2 cellular contexts compared by ENCODE assay signal in the genomic region with DNA sequence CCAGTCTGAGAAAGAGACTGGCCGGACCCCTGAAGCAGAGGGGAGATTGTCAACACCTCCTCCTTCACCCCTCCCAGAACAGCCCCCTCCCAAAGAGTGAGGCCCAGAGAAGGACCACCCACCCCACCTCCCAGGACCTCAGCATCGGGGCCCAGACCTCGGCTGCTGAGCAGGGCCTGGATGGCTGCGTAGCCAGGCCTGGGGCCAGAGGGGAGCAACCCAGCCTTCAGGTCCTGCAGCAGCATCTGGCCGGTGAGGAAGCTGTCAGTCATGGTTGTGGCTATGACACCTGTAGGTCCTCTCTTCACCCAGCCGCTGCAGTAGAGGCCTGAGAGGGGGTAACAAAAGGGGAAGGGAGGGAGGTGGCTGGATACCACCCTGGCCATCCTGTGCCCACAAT.
TF ChIP-seq lines count a peak whose summit lies in the region.

No MANE protein-coding gene starts in this region.

TF ChIP-seq in HEK293, 187 proteins besides CTCF, POLR2A, EP300 and RAD21:
- TF ChIP-seq ZNF830 (tag by site-specific recombination; IDR thresholded peaks at IDR 0.05; ENCODE audit: low read depth) (no peak), ZFP37 (tag by site-specific recombination; IDR thresholded peaks at IDR 0.05) (no peak), EGR2 (tag by site-specific recombination; IDR thresholded peaks at IDR 0.05; ENCODE audit: low read depth) (peak; percentile 7; the same call in 1 of the 2 replicates), SCRT1 (tag by site-specific recombination; IDR thresholded peaks at IDR 0.05; ENCODE audit: borderline replicate concordance) (0 out of 2 replicates have a peak, but pooled peaks have one; percentile 12), ZNF747 (tag by site-specific recombination; IDR thresholded peaks at IDR 0.05) (no peak), ZNF776 (tag by site-specific recombination; IDR thresholded peaks at IDR 0.05; ENCODE audit: borderline replicate concordance) (no peak), ZNF239 (tag by site-specific recombination; IDR thresholded peaks at IDR 0.05) (no peak), ZFP69B (tag by site-specific recombination; IDR thresholded peaks at IDR 0.05) (no peak), SCRT2 (tag by site-specific recombination; IDR thresholded peaks at IDR 0.05) (peak; percentile 59), GLIS2 (tag by site-specific recombination; IDR thresholded peaks at IDR 0.05) (0 out of 2 replicates have a peak, but pooled peaks have one; percentile 23)
- TF ChIP-seq, protein P1, sequence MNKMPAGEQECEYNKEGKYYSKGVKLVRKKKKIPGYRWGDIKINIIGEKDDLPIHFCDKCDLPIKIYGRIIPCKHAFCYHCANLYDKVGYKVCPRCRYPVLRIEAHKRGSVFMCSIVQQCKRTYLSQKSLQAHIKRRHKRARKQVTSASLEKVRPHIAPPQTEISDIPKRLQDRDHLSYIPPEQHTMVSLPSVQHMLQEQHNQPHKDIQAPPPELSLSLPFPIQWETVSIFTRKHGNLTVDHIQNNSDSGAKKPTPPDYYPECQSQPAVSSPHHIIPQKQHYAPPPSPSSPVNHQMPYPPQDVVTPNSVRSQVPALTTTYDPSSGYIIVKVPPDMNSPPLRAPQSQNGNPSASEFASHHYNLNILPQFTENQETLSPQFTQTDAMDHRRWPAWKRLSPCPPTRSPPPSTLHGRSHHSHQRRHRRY (tag by site-specific recombination; IDR thresholded peaks at IDR 0.05), result no peak

TF ChIP-seq in K562, 482 proteins besides CTCF, POLR2A, EP300 and RAD21:
- TF ChIP-seq, protein P2, sequence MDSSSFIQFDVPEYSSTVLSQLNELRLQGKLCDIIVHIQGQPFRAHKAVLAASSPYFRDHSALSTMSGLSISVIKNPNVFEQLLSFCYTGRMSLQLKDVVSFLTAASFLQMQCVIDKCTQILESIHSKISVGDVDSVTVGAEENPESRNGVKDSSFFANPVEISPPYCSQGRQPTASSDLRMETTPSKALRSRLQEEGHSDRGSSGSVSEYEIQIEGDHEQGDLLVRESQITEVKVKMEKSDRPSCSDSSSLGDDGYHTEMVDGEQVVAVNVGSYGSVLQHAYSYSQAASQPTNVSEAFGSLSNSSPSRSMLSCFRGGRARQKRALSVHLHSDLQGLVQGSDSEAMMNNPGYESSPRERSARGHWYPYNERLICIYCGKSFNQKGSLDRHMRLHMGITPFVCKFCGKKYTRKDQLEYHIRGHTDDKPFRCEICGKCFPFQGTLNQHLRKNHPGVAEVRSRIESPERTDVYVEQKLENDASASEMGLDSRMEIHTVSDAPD (CRISPR knock-in tag; IDR thresholded peaks at IDR 0.05), result no peak
- TF ChIP-seq TAF1 (IDR thresholded peaks at IDR 0.05; ENCODE audit: control insufficient read depth, extremely low read depth, insufficient read depth, low read length, severe bottlenecking) (no peak), IRF2 (CRISPR knock-in tag; IDR thresholded peaks at IDR 0.05) (no peak), SMAD1 (IDR thresholded peaks at IDR 0.05; ENCODE audit: low read depth, low read length, partially characterized antibody) (no peak), FUS (optimal IDR thresholded peaks at IDR 0.05; ENCODE audit: low read depth, low read length) (no peak), RFX5 (IDR thresholded peaks at IDR 0.05; ENCODE audit: low read depth, low read length) (no peak), ZKSCAN3 (CRISPR knock-in tag; IDR thresholded peaks at IDR 0.05) (no peak), POLR2G (IDR thresholded peaks at IDR 0.05; ENCODE audit: low read depth, low read length) (peak; percentile 48), RFX1 (IDR thresholded peaks at IDR 0.05) (no peak), RBFOX2 (IDR thresholded peaks at IDR 0.05; ENCODE audit: low read depth, low read length) (0 out of 2 replicates have a peak, but pooled peaks have one; percentile 29)
- TF ChIP-seq, protein P3, sequence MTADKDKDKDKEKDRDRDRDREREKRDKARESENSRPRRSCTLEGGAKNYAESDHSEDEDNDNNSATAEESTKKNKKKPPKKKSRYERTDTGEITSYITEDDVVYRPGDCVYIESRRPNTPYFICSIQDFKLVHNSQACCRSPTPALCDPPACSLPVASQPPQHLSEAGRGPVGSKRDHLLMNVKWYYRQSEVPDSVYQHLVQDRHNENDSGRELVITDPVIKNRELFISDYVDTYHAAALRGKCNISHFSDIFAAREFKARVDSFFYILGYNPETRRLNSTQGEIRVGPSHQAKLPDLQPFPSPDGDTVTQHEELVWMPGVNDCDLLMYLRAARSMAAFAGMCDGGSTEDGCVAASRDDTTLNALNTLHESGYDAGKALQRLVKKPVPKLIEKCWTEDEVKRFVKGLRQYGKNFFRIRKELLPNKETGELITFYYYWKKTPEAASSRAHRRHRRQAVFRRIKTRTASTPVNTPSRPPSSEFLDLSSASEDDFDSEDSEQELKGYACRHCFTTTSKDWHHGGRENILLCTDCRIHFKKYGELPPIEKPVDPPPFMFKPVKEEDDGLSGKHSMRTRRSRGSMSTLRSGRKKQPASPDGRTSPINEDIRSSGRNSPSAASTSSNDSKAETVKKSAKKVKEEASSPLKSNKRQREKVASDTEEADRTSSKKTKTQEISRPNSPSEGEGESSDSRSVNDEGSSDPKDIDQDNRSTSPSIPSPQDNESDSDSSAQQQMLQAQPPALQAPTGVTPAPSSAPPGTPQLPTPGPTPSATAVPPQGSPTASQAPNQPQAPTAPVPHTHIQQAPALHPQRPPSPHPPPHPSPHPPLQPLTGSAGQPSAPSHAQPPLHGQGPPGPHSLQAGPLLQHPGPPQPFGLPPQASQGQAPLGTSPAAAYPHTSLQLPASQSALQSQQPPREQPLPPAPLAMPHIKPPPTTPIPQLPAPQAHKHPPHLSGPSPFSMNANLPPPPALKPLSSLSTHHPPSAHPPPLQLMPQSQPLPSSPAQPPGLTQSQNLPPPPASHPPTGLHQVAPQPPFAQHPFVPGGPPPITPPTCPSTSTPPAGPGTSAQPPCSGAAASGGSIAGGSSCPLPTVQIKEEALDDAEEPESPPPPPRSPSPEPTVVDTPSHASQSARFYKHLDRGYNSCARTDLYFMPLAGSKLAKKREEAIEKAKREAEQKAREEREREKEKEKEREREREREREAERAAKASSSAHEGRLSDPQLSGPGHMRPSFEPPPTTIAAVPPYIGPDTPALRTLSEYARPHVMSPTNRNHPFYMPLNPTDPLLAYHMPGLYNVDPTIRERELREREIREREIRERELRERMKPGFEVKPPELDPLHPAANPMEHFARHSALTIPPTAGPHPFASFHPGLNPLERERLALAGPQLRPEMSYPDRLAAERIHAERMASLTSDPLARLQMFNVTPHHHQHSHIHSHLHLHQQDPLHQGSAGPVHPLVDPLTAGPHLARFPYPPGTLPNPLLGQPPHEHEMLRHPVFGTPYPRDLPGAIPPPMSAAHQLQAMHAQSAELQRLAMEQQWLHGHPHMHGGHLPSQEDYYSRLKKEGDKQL (CRISPR knock-in tag; IDR thresholded peaks at IDR 0.05; ENCODE audit: borderline replicate concordance), result no peak
